ENCODE assay signal across 19 cellular contexts in genomic region chr2:173145454-173145853, GRCh38.
DNase-seq lines count a peak whose midpoint lies in the region; ATAC-seq, FAIRE-seq and TF ChIP-seq lines count a peak whose summit lies in the region.
"Had no signal": no experiment of that assay in that cellular context is flagged by ENCODE, and none has a peak within 500 bp of the region (broad histone marks: within the 10 kb centered on the region; RNA-seq: fewer than 3 reads in every experiment).

No MANE protein-coding gene starts in this region.

- H3K9me1 ChIP-seq in endothelial cell of umbilical vein (replicated peaks; ENCODE audit: control insufficient read depth, extremely low read depth, insufficient read depth, low read length) = no peaks in the 10 kb centered on the region

- no peaks in the 10 kb centered on the region for H4K20me1 ChIP-seq in endothelial cell of umbilical vein (replicated peaks; ENCODE audit: control insufficient read depth, extremely low read depth, insufficient read depth, low read length)

- H3K79me2 ChIP-seq in endothelial cell of umbilical vein (ENCODE audit: control insufficient read depth, insufficient read depth, low read length) = peaks cover 1% of the 10 kb centered on the region

- no peak for DNase-seq in activated T-cell treated with anti-CD3 and anti-CD28 coated beads, Interleukin-2, amount 50 U/mL, for 72 hours
- no peak for DNase-seq in activated T-cell treated with anti-CD3 and anti-CD28 coated beads, Interleukin-2, amount 50 U/mL, for 48 hours
- DNase-seq in Panc1 (ENCODE audit: low read depth, low spot score) (no peak), endothelial cell of umbilical vein (ENCODE audit: low read depth, low spot score) (no peak), germinal center (ENCODE audit: low spot score) (no peak), AML-193 (lab: John Stamatoyannopoulos, UW) (no peak)
- DNase-seq: Caco-2, DMS153, Karpas-422, MG63, NCI-H1092 treated with DMSO at 0.1 percent for 48 hours, NCI-H1694, NCI-H2107, NCI-H2227 treated with DMSO at 0.1 percent for 48 hours, NCI-H524, Peyer's patch, Right ventricle myocardium superior had no signal

- H3K4me1 ChIP-seq in Panc1 (ENCODE audit: control insufficient read depth, insufficient read depth, low read length) (peaks cover 38% of the 10 kb centered on the region), endothelial cell of umbilical vein (ENCODE audit: control insufficient read depth, extremely low read depth, insufficient read depth, low read length) (peaks cover 4% of the 10 kb centered on the region), skeletal muscle tissue (ENCODE audit: control insufficient read depth in 3 of 3, insufficient read depth in 3 of 3, low read length in 3 of 3) (peaks cover 19 to 22% (median 20%) of the 10 kb centered on the region in 3 donors)
- H3K4me1 ChIP-seq: Caco-2, HAP-1, Peyer's patch had no signal

- H3K27ac ChIP-seq in Panc1 (ENCODE audit: low read length) (peak overlapping the region; percentile 45; the same call in 1 of the 2 replicates), endothelial cell of umbilical vein (ENCODE audit: insufficient read depth, low read depth, low read length) (no peak overlapping the region), skeletal muscle tissue (ENCODE audit: low read depth, low read length) (peak overlapping the region; percentile 14)
- H3K27ac ChIP-seq: Peyer's patch had no signal

- no peak overlapping the region for H2AFZ ChIP-seq in endothelial cell of umbilical vein (ENCODE audit: low read depth, low read length)

- peaks cover 52% of the 10 kb centered on the region for H3K4me1 Mint-ChIP-seq in activated T-cell treated with anti-CD3 and anti-CD28 coated beads, Interleukin-2, amount 50 U/mL, for 72 hours (ENCODE audit: low read depth)

- intact Hi-C loops in Panc1 (cut with micrococcal nuclease; ENCODE audit: unreplicated experiment) = no loop called here
- intact Hi-C loops in endothelial cell of umbilical vein (cut with micrococcal nuclease) = no loop called here

- H3K27ac Mint-ChIP-seq in activated T-cell treated with anti-CD3 and anti-CD28 coated beads, Interleukin-2, amount 50 U/mL, for 72 hours = peak overlapping the region; percentile 85

- no peak for TF ChIP-seq CTCF in Panc1 (IDR thresholded peaks at IDR 0.05)
- no peak for TF ChIP-seq CTCF in endothelial cell of umbilical vein (IDR thresholded peaks at IDR 0.05; ENCODE audit: extremely low read depth in 1 of 2, insufficient read depth in 1 of 2, low read depth in 1 of 2, low read length in 2 of 2)

- dilution Hi-C loops in endothelial cell of umbilical vein (cut with MboI; ENCODE audit: extremely low pct_ligation_motif_present, low sequenced_read_pairs) = no loop called here

- POLR2A ChIA-PET in Panc1 (lab: Charles Lee) (no interaction called here), endothelial cell of umbilical vein (lab: Charles Lee) (no interaction called here)

- H3K27me3 Mint-ChIP-seq in activated T-cell treated with anti-CD3 and anti-CD28 coated beads, Interleukin-2, amount 50 U/mL, for 72 hours (ENCODE audit: low read depth) = peaks cover 13% of the 10 kb centered on the region

- no peaks in the 10 kb centered on the region for H3K36me3 ChIP-seq in Panc1 (ENCODE audit: control insufficient read depth, insufficient read depth, low read length)
- H3K36me3 ChIP-seq in endothelial cell of umbilical vein (ENCODE audit: control insufficient read depth in 2 of 2, extremely low read depth in 1 of 2, insufficient read depth in 2 of 2, low read length in 2 of 2) = no peaks in the 10 kb centered on the region
- H3K36me3 ChIP-seq in skeletal muscle tissue (ENCODE audit: control insufficient read depth in 3 of 3, insufficient read depth in 3 of 3, low read length in 3 of 3) = no peaks in the 10 kb centered on the region
- H3K36me3 ChIP-seq: HAP-1, Peyer's patch had no signal

- no peak overlapping the region for H3K4me3 Mint-ChIP-seq in activated T-cell treated with anti-CD3 and anti-CD28 coated beads, Interleukin-2, amount 50 U/mL, for 72 hours

- H3K4me2 ChIP-seq in endothelial cell of umbilical vein (ENCODE audit: insufficient read depth, low read length) = no peak overlapping the region

- no peak for FAIRE-seq in endothelial cell of umbilical vein (lab: Jason Lieb, UNC)

- H3K36me3 Mint-ChIP-seq in activated T-cell treated with anti-CD3 and anti-CD28 coated beads, Interleukin-2, amount 50 U/mL, for 72 hours (ENCODE audit: insufficient read depth in 2 of 2) = peaks cover 3 to 13% of the 10 kb centered on the region in 2 donors

- no TSS peak for BruUV-seq in Panc1 (replicated peaks; lab: Mats Ljungman, UMichigan)
- BruUV-seq in endothelial cell of umbilical vein (replicated peaks; lab: Mats Ljungman, UMichigan) = no TSS peak

- peak; percentile 60 to 64 for ATAC-seq in activated T-cell treated with anti-CD3 and anti-CD28 coated beads, Interleukin-2, amount 50 U/mL, for 72 hours (replicated peaks in 1 of 2)
- ATAC-seq in Panc1 = no peak

- CTCF ChIA-PET in Panc1 (lab: Charles Lee) (no interaction called here), endothelial cell of umbilical vein (lab: Charles Lee) (no interaction called here)

- H3K9me3 Mint-ChIP-seq in activated T-cell treated with anti-CD3 and anti-CD28 coated beads, Interleukin-2, amount 50 U/mL, for 72 hours = peaks cover 6 to 9% of the 10 kb centered on the region in 2 donors

- H3K9ac ChIP-seq in endothelial cell of umbilical vein (replicated peaks; ENCODE audit: extremely low read depth, insufficient read depth, low read length) (no peak overlapping the region), skeletal muscle tissue (ENCODE audit: low read depth in 1 of 3, low read length in 3 of 3) (no peak overlapping the region)

- in situ Hi-C loops in Panc1 (cut with HindIII; ENCODE audit: low pct_unique_long_range_greater_than_20kb, low sequenced_read_pairs) = no loop called here

- H3K27me3 ChIP-seq in Panc1 (ENCODE audit: control insufficient read depth, insufficient read depth, low read length) = no peaks in the 10 kb centered on the region
- no peaks in the 10 kb centered on the region for H3K27me3 ChIP-seq in endothelial cell of umbilical vein (ENCODE audit: control insufficient read depth in 2 of 2, insufficient read depth in 2 of 2, low read length in 2 of 2)
- no peaks in the 10 kb centered on the region for H3K27me3 ChIP-seq in skeletal muscle tissue (ENCODE audit: control insufficient read depth in 3 of 3, insufficient read depth in 3 of 3, low read length in 3 of 3)
- H3K27me3 ChIP-seq: MG63, Peyer's patch had no signal

- no peak overlapping the region for H3K4me3 ChIP-seq in Panc1 (ENCODE audit: low read depth in 2 of 2, low read length in 2 of 2)
- no peak overlapping the region for H3K4me3 ChIP-seq in endothelial cell of umbilical vein (replicated peaks in 1 of 3; ENCODE audit: insufficient read depth in 1 of 3, low read depth in 1 of 3, low read length in 3 of 3)
- no peak overlapping the region for H3K4me3 ChIP-seq in skeletal muscle tissue (ENCODE audit: low read length in 3 of 3)
- H3K4me3 ChIP-seq: HAP-1, MG63, Peyer's patch had no signal

- no peak for TF ChIP-seq POLR2A in endothelial cell of umbilical vein (IDR thresholded peaks at IDR 0.05; ENCODE audit: low read depth, low read length)

- peaks cover 29% of the 10 kb centered on the region; the same call in 1 of the 2 replicates for H3K9me3 ChIP-seq in Panc1 (ENCODE audit: control insufficient read depth, insufficient read depth, low read depth, low read length)
- H3K9me3 ChIP-seq in endothelial cell of umbilical vein (replicated peaks; ENCODE audit: control insufficient read depth, insufficient read depth, low read length) = no peaks in the 10 kb centered on the region
- H3K9me3 ChIP-seq in skeletal muscle tissue (ENCODE audit: control insufficient read depth in 3 of 3, low read length in 3 of 3) = no peaks in the 10 kb centered on the region
- H3K9me3 ChIP-seq: HAP-1, Peyer's patch had no signal

TF ChIP-seq in endothelial cell of umbilical vein, 7 proteins besides CTCF, POLR2A, EP300 and RAD21:
- no peak for TF ChIP-seq GATA2 (IDR thresholded peaks at IDR 0.05; ENCODE audit: insufficient read depth, insufficient read length, low read depth, low read length)
- no peak for TF ChIP-seq MYC (IDR thresholded peaks at IDR 0.05; ENCODE audit: low read depth, low read length)
- no peak for TF ChIP-seq EZH2 (IDR thresholded peaks at IDR 0.05; ENCODE audit: borderline replicate concordance, low read depth, low read length, severe bottlenecking)
- TF ChIP-seq JUN (IDR thresholded peaks at IDR 0.05; ENCODE audit: borderline replicate concordance, insufficient read depth, insufficient read length, low read depth) = peak; percentile 14
TF ChIP-seq in endothelial cell of umbilical vein: peak in this region for 1.
